ENCODE assay signal across 1 cellular context in the genomic region with DNA sequence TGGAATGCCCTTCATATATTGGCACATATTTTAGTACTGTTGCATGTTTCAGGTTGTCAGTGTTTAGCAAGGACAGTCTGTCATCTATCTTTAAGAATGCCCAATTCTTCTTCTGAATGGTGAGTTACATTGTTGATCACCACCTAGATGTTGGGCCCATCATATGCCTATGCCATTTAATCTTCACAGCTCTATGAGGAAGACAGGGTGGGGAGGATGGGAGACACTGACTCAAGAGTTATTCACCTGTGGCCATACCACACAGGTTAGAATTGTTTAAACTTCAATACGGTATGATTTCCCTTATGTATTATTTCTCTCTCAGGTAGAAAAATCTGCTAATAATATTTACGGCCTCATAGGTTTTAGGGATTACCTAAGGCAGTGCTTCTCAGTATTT.
TF ChIP-seq lines count a peak whose summit lies in the region.

No MANE protein-coding gene starts in this region.

TF ChIP-seq in HepG2, 621 proteins besides CTCF, POLR2A, EP300 and RAD21 (continued from another document):
- TF ChIP-seq, protein P1, sequence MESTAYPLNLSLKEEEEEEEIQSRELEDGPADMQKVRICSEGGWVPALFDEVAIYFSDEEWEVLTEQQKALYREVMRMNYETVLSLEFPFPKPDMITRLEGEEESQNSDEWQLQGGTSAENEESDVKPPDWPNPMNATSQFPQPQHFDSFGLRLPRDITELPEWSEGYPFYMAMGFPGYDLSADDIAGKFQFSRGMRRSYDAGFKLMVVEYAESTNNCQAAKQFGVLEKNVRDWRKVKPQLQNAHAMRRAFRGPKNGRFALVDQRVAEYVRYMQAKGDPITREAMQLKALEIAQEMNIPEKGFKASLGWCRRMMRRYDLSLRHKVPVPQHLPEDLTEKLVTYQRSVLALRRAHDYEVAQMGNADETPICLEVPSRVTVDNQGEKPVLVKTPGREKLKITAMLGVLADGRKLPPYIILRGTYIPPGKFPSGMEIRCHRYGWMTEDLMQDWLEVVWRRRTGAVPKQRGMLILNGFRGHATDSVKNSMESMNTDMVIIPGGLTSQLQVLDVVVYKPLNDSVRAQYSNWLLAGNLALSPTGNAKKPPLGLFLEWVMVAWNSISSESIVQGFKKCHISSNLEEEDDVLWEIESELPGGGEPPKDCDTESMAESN (CRISPR knock-in tag; conservative IDR thresholded peaks at IDR 0.05), result no peak
- TF ChIP-seq, protein P2, sequence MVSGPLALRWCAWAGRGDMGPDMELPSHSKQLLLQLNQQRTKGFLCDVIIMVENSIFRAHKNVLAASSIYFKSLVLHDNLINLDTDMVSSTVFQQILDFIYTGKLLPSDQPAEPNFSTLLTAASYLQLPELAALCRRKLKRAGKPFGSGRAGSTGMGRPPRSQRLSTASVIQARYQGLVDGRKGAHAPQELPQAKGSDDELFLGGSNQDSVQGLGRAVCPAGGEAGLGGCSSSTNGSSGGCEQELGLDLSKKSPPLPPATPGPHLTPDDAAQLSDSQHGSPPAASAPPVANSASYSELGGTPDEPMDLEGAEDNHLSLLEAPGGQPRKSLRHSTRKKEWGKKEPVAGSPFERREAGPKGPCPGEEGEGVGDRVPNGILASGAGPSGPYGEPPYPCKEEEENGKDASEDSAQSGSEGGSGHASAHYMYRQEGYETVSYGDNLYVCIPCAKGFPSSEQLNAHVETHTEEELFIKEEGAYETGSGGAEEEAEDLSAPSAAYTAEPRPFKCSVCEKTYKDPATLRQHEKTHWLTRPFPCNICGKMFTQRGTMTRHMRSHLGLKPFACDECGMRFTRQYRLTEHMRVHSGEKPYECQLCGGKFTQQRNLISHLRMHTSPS (CRISPR knock-in tag; IDR thresholded peaks at IDR 0.05; ENCODE audit: low read depth), result no peak
- TF ChIP-seq NFE2 (CRISPR knock-in tag; IDR thresholded peaks at IDR 0.05) (no peak), NFKBIZ (CRISPR knock-in tag; IDR thresholded peaks at IDR 0.05) (no peak), HNRNPL (IDR thresholded peaks at IDR 0.05; ENCODE audit: low read depth, low read length) (no peak), TSC22D2 (CRISPR knock-in tag; IDR thresholded peaks at IDR 0.05; ENCODE audit: borderline replicate concordance) (no peak)
- TF ChIP-seq, protein P3, sequence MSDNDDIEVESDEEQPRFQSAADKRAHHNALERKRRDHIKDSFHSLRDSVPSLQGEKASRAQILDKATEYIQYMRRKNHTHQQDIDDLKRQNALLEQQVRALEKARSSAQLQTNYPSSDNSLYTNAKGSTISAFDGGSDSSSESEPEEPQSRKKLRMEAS (IDR thresholded peaks at IDR 0.05), result no peak
- TF ChIP-seq, protein P4, sequence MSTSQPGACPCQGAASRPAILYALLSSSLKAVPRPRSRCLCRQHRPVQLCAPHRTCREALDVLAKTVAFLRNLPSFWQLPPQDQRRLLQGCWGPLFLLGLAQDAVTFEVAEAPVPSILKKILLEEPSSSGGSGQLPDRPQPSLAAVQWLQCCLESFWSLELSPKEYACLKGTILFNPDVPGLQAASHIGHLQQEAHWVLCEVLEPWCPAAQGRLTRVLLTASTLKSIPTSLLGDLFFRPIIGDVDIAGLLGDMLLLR (CRISPR knock-in tag; IDR thresholded peaks at IDR 0.05), result no peak
- TF ChIP-seq, protein P5, sequence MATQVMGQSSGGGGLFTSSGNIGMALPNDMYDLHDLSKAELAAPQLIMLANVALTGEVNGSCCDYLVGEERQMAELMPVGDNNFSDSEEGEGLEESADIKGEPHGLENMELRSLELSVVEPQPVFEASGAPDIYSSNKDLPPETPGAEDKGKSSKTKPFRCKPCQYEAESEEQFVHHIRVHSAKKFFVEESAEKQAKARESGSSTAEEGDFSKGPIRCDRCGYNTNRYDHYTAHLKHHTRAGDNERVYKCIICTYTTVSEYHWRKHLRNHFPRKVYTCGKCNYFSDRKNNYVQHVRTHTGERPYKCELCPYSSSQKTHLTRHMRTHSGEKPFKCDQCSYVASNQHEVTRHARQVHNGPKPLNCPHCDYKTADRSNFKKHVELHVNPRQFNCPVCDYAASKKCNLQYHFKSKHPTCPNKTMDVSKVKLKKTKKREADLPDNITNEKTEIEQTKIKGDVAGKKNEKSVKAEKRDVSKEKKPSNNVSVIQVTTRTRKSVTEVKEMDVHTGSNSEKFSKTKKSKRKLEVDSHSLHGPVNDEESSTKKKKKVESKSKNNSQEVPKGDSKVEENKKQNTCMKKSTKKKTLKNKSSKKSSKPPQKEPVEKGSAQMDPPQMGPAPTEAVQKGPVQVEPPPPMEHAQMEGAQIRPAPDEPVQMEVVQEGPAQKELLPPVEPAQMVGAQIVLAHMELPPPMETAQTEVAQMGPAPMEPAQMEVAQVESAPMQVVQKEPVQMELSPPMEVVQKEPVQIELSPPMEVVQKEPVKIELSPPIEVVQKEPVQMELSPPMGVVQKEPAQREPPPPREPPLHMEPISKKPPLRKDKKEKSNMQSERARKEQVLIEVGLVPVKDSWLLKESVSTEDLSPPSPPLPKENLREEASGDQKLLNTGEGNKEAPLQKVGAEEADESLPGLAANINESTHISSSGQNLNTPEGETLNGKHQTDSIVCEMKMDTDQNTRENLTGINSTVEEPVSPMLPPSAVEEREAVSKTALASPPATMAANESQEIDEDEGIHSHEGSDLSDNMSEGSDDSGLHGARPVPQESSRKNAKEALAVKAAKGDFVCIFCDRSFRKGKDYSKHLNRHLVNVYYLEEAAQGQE (IDR thresholded peaks at IDR 0.05; ENCODE audit: borderline replicate concordance in 1 of 2, low read depth in 1 of 2, low read length in 2 of 2), result no peak
